ENCODE assay signal across 21 cellular contexts in genomic region chr10:19952611-19953010, GRCh38.
"Had no signal": no experiment of that assay in that cellular context is flagged by ENCODE, and none has a peak within 500 bp of the region (broad histone marks: within the 10 kb centered on the region; RNA-seq: fewer than 3 reads in every experiment).

No MANE protein-coding gene starts in this region.

- FAIRE-seq: small intestine had no signal

- H3K36me3 Mint-ChIP-seq: activated naive CD4-positive, alpha-beta T cell treated with anti-CD3 and anti-CD28 coated beads, Interleukin-2, amount 50 U/mL, for 24 hours had no signal

- ATAC-seq: activated T-cell treated with anti-CD3 and anti-CD28 coated beads, Interleukin-2, amount 50 U/mL, for 72 hours; gastroesophageal sphincter; lower lobe of right lung; right cardiac atrium had no signal

- DNase-seq: activated CD4-positive, alpha-beta T cell treated with anti-CD3 and anti-CD28 coated beads for 1 hour; activated CD4-positive, alpha-beta T cell treated with anti-CD3 and anti-CD28 coated beads, Interleukin-2, amount 50 U/mL, for 4 hours; activated effector memory CD4-positive, alpha-beta T cell treated with anti-CD3 and anti-CD28 coated beads, Interleukin-2, amount 50 U/mL, for 16 hours; activated T-cell treated with anti-CD3 and anti-CD28 coated beads, Interleukin-2, amount 50 U/mL, for 72 hours; left cardiac atrium; lower lobe of right lung; nephron progenitor cell; right cardiac atrium; small intestine; stimulated activated CD4-positive, alpha-beta T cell treated with anti-CD3 and anti-CD28 coated beads, Interleukin-15, amount 100 ng/mL, for 24 hours; stimulated activated CD4-positive, alpha-beta T cell treated with anti-CD3 and anti-CD28 coated beads, Interleukin-2, amount 100 ng/mL, for 48 hours; SW 1271; T-helper 2 cell; transverse colon; WERI-Rb-1 had no signal

- H3K9me3 ChIP-seq: gastroesophageal sphincter, lower lobe of right lung, suprapubic skin, transverse colon, vagina had no signal

- H3K36me3 ChIP-seq: gastroesophageal sphincter, lower lobe of right lung, suprapubic skin, transverse colon, vagina, WERI-Rb-1 had no signal

- H3K27me3 ChIP-seq: gastroesophageal sphincter, suprapubic skin, transverse colon, vagina had no signal

- H3K27me3 Mint-ChIP-seq: activated naive CD4-positive, alpha-beta T cell treated with anti-CD3 and anti-CD28 coated beads, Interleukin-2, amount 50 U/mL, for 24 hours; progenitor cell of endocrine pancreas; stimulated activated naive CD8-positive, alpha-beta T cell treated with anti-CD3 and anti-CD28 coated beads, Interleukin-15, Interleukin-2, amounts not matched to agents 100 ng/mL and 50 ng/mL, for 24 hours had no signal

- H3K27ac ChIP-seq: gastroesophageal sphincter, lower lobe of right lung, suprapubic skin, transverse colon, vagina, WERI-Rb-1 had no signal

- H3K4me3 Mint-ChIP-seq: activated naive CD4-positive, alpha-beta T cell treated with anti-CD3 and anti-CD28 coated beads, Interleukin-2, amount 50 U/mL, for 24 hours; activated T-cell treated with anti-CD3 and anti-CD28 coated beads, Interleukin-2, amount 50 U/mL, for 72 hours; nephron progenitor cell; stimulated activated naive CD8-positive, alpha-beta T cell treated with anti-CD3 and anti-CD28 coated beads, Interleukin-15, Interleukin-2, amounts not matched to agents 100 ng/mL and 50 ng/mL, for 24 hours had no signal

- H3K4me3 ChIP-seq: gastroesophageal sphincter, lower lobe of right lung, suprapubic skin, transverse colon, vagina had no signal

- H3K4me1 Mint-ChIP-seq: activated naive CD4-positive, alpha-beta T cell treated with anti-CD3 and anti-CD28 coated beads, Interleukin-2, amount 50 U/mL, for 24 hours; nephron progenitor cell had no signal

- H3K9me3 Mint-ChIP-seq: activated naive CD4-positive, alpha-beta T cell treated with anti-CD3 and anti-CD28 coated beads, Interleukin-2, amount 50 U/mL, for 24 hours; stimulated activated naive CD8-positive, alpha-beta T cell treated with anti-CD3 and anti-CD28 coated beads, Interleukin-15, Interleukin-2, amounts not matched to agents 100 ng/mL and 50 ng/mL, for 24 hours had no signal

- H3K27ac Mint-ChIP-seq: activated naive CD4-positive, alpha-beta T cell treated with anti-CD3 and anti-CD28 coated beads, Interleukin-2, amount 50 U/mL, for 24 hours; activated T-cell treated with anti-CD3 and anti-CD28 coated beads, Interleukin-2, amount 50 U/mL, for 72 hours; progenitor cell of endocrine pancreas; stimulated activated naive CD8-positive, alpha-beta T cell treated with anti-CD3 and anti-CD28 coated beads, Interleukin-15, Interleukin-2, amounts not matched to agents 100 ng/mL and 50 ng/mL, for 24 hours had no signal
